In genomic region chr15:43666177-43666576, GRCh38 we compare ENCODE assay signal across 17 cellular contexts. TPM values are rescaled to one million over a fixed set of nuclear protein-coding genes. Genes with fewer than 3 reads are reported as not detected.
DNase-seq lines count a peak whose midpoint lies in the region; ATAC-seq, FAIRE-seq and TF ChIP-seq lines count a peak whose summit lies in the region.
"Not testable (repeated sequence)": the region's sequence is repeated elsewhere in the genome, so short reads cannot be mapped to it uniquely, and the experiment has no call there.
"Had no signal": no experiment of that assay in that cellular context is flagged by ENCODE, and none has a peak within 500 bp of the region (broad histone marks: within the 10 kb centered on the region; RNA-seq: fewer than 3 reads in every experiment).

No MANE protein-coding gene starts in this region.

- H3K4me3 Mint-ChIP-seq in astrocyte (ENCODE audit: unreplicated experiment): not testable (repeated sequence)

- not testable (repeated sequence) for H4K5ac ChIP-seq in IMR-90 (ENCODE audit: low read depth, low read length)

- H3K27me3 ChIP-seq in IMR-90 (ENCODE audit: control insufficient read depth, insufficient read depth, low read length); RWPE2 (ENCODE audit: insufficient read depth, poor library complexity, severe bottlenecking); astrocyte (ENCODE audit: insufficient read depth, low read length); endothelial cell of umbilical vein (ENCODE audit: control insufficient read depth in 2 of 2, insufficient read depth in 2 of 2, low read length in 2 of 2); keratinocyte (ENCODE audit: control insufficient read depth, extremely low read depth, insufficient read depth, low read length): not testable (repeated sequence)

- H3K9me1 ChIP-seq in IMR-90 (ENCODE audit: insufficient read depth, low read length); endothelial cell of umbilical vein (replicated peaks; ENCODE audit: control insufficient read depth, extremely low read depth, insufficient read depth, low read length); keratinocyte (ENCODE audit: control insufficient read depth, extremely low read depth, insufficient read depth, low read length): not testable (repeated sequence)

- not testable (repeated sequence) for H3K27ac Mint-ChIP-seq in astrocyte (ENCODE audit: unreplicated experiment)

- peak; percentile 67 for ATAC-seq in IMR-90 (ENCODE audit: low read depth)
- ATAC-seq in RWPE2 (ENCODE audit: low read depth): peak; percentile 79
- peak; percentile 55 for ATAC-seq in sciatic nerve

- in situ Hi-C loops in IMR-90 (cut with MboI; ENCODE audit: low sequenced_read_pairs): not testable (repeated sequence)

- H3K79me1 ChIP-seq in IMR-90 (ENCODE audit: low read depth in 1 of 2, low read length in 2 of 2): not testable (repeated sequence)

- not testable (repeated sequence) for H4K91ac ChIP-seq in IMR-90 (ENCODE audit: insufficient read depth, low read depth, low read length)

- H3K14ac ChIP-seq in IMR-90 (replicated peaks; ENCODE audit: low read depth, low read length): not testable (repeated sequence)

- H2BK20ac ChIP-seq in IMR-90 (ENCODE audit: low read depth, low read length): not testable (repeated sequence)

- no CpG with 5 or more reads among the region's 1 CpG for WGBS in IMR-90 (ENCODE audit: extremely low coverage in 2 of 2, insufficient read length in 1 of 2), 2 experiments

- POLR2A ChIA-PET in IMR-90 (lab: Charles Lee; ENCODE audit: unreplicated experiment); endothelial cell of umbilical vein (lab: Charles Lee): not testable (repeated sequence)

- not testable (repeated sequence) for BruUV-seq in IMR-90 (replicated peaks; lab: Mats Ljungman, UMichigan); endothelial cell of umbilical vein (replicated peaks; lab: Mats Ljungman, UMichigan)

- H2BK120ac ChIP-seq in IMR-90 (ENCODE audit: low read depth, low read length): not testable (repeated sequence)

- H3K36me3 Mint-ChIP-seq in astrocyte (ENCODE audit: low read depth, unreplicated experiment): not testable (repeated sequence)

- H3K36me3 ChIP-seq in IMR-90 (ENCODE audit: control insufficient read depth, insufficient read depth, low read length); RWPE2 (ENCODE audit: low read depth); astrocyte (ENCODE audit: insufficient read depth, low read length); endothelial cell of umbilical vein (ENCODE audit: control insufficient read depth in 2 of 2, extremely low read depth in 1 of 2, insufficient read depth in 2 of 2, low read length in 2 of 2); keratinocyte (ENCODE audit: control insufficient read depth in 2 of 2, extremely low read depth in 1 of 2, insufficient read depth in 2 of 2, low read length in 2 of 2): not testable (repeated sequence)

- H4K20me1 ChIP-seq in IMR-90 (ENCODE audit: insufficient read depth, low read length); astrocyte (ENCODE audit: insufficient read depth, low read length); endothelial cell of umbilical vein (replicated peaks; ENCODE audit: control insufficient read depth, extremely low read depth, insufficient read depth, low read length); keratinocyte (ENCODE audit: control insufficient read depth, extremely low read depth, insufficient read depth, low read length): not testable (repeated sequence)

- H3K56ac ChIP-seq in IMR-90 (ENCODE audit: extremely low read depth, insufficient read depth, low read length): not testable (repeated sequence)

- H2AK9ac ChIP-seq in IMR-90 (replicated peaks; ENCODE audit: low read depth, low read length, poor library complexity): not testable (repeated sequence)

- not testable (repeated sequence) for H3K4ac ChIP-seq in IMR-90 (ENCODE audit: low read depth, low read length)

- H3K4me2 ChIP-seq in IMR-90 (ENCODE audit: low read depth, low read length); astrocyte (ENCODE audit: low read length); endothelial cell of umbilical vein (ENCODE audit: insufficient read depth, low read length); keratinocyte (ENCODE audit: control insufficient read depth, extremely low read depth, insufficient read depth, low read depth, low read length): not testable (repeated sequence)

- not testable (repeated sequence) for H3K27me3 Mint-ChIP-seq in astrocyte (ENCODE audit: low read depth, unreplicated experiment)

- intact Hi-C loops in IMR-90 (cut with micrococcal nuclease); endothelial cell of umbilical vein (cut with micrococcal nuclease); sciatic nerve (cut with DNase I): not testable (repeated sequence)

- H3K4me3 ChIP-seq in IMR-90 (ENCODE audit: insufficient read depth, low read depth, low read length); RWPE2 (ENCODE audit: severe bottlenecking); astrocyte (ENCODE audit: insufficient read depth, low read depth, low read length); endothelial cell of umbilical vein (replicated peaks in 1 of 3; ENCODE audit: insufficient read depth in 1 of 3, low read depth in 1 of 3, low read length in 3 of 3); keratinocyte (ENCODE audit: control insufficient read depth in 2 of 3, extremely low read depth in 1 of 3, insufficient read depth in 2 of 3, low read depth in 1 of 3, low read length in 3 of 3): not testable (repeated sequence)

- TF ChIP-seq POLR2A in IMR-90 (IDR thresholded peaks at IDR 0.05; ENCODE audit: low read depth, low read length); endothelial cell of umbilical vein (IDR thresholded peaks at IDR 0.05; ENCODE audit: low read depth, low read length): not testable (repeated sequence)

- not testable (repeated sequence) for H3K18ac ChIP-seq in IMR-90 (ENCODE audit: low read depth, low read length)

- H4K8ac ChIP-seq in IMR-90 (ENCODE audit: low read depth in 2 of 2, low read length in 2 of 2): not testable (repeated sequence)

- H3K4me1 ChIP-seq in IMR-90 (ENCODE audit: control insufficient read depth, insufficient read depth, low read length); RWPE2 (ENCODE audit: insufficient read depth, poor library complexity, severe bottlenecking); astrocyte (ENCODE audit: insufficient read depth, low read length); endothelial cell of umbilical vein (ENCODE audit: control insufficient read depth, extremely low read depth, insufficient read depth, low read length); keratinocyte (ENCODE audit: control insufficient read depth, extremely low read depth, insufficient read depth, low read length): not testable (repeated sequence)

- H2BK15ac ChIP-seq in IMR-90 (ENCODE audit: low read depth, low read length): not testable (repeated sequence)

- not testable (repeated sequence) for H3K4me1 Mint-ChIP-seq in astrocyte (ENCODE audit: low read depth, unreplicated experiment)

- not testable (repeated sequence) for TF ChIP-seq CTCF in IMR-90 (conservative IDR thresholded peaks at IDR 0.05; ENCODE audit: low read depth, low read length); RWPE2 (IDR thresholded peaks at IDR 0.05; ENCODE audit: poor library complexity, severe bottlenecking); astrocyte (IDR thresholded peaks at IDR 0.05; ENCODE audit: insufficient read depth, low read depth, low read length); endothelial cell of umbilical vein (IDR thresholded peaks at IDR 0.05; ENCODE audit: extremely low read depth in 1 of 2, insufficient read depth in 1 of 2, low read depth in 1 of 2, low read length in 2 of 2); keratinocyte (optimal IDR thresholded peaks at IDR 0.05 in 1 of 3, IDR thresholded peaks at IDR 0.05 in 1 of 3, conservative IDR thresholded peaks at IDR 0.05 in 1 of 3; ENCODE audit: extremely low read depth in 1 of 3, insufficient read depth in 2 of 3, low read length in 3 of 3)

- not testable (repeated sequence) for H2BK5ac ChIP-seq in IMR-90 (ENCODE audit: low read depth, low read length, poor library complexity, severe bottlenecking)

- not testable (repeated sequence) for H2AK5ac ChIP-seq in IMR-90 (ENCODE audit: low read depth, low read length)

- not testable (repeated sequence) for H3K9ac ChIP-seq in IMR-90 (ENCODE audit: low read depth, low read length); astrocyte (ENCODE audit: low read length); endothelial cell of umbilical vein (replicated peaks; ENCODE audit: extremely low read depth, insufficient read depth, low read length); keratinocyte (ENCODE audit: control insufficient read depth, extremely low read depth, insufficient read depth, low read length)

- H2AFZ ChIP-seq in IMR-90 (replicated peaks; ENCODE audit: low read length, poor library complexity); astrocyte (ENCODE audit: low read depth, low read length); endothelial cell of umbilical vein (ENCODE audit: low read depth, low read length); keratinocyte (ENCODE audit: control insufficient read depth, low read length): not testable (repeated sequence)

- FAIRE-seq in astrocyte (lab: Jason Lieb, UNC) (peak; percentile 45), endothelial cell of umbilical vein (lab: Jason Lieb, UNC) (peak; percentile 24), keratinocyte (lab: Jason Lieb, UNC) (peak; percentile 84)

- not testable (repeated sequence) for H3K9me3 ChIP-seq in IMR-90 (ENCODE audit: control insufficient read depth, insufficient read depth, low read length); RWPE2 (ENCODE audit: severe bottlenecking); astrocyte (ENCODE audit: insufficient read depth, low read depth, low read length); endothelial cell of umbilical vein (replicated peaks; ENCODE audit: control insufficient read depth, insufficient read depth, low read length); keratinocyte (ENCODE audit: control insufficient read depth, low read depth, low read length)

- dilution Hi-C loops in IMR-90 (cut with HindIII; ENCODE audit: low sequenced_read_pairs, unreplicated experiment); endothelial cell of umbilical vein (cut with MboI; ENCODE audit: extremely low pct_ligation_motif_present, low sequenced_read_pairs); keratinocyte (cut with MboI; ENCODE audit: extremely low pct_ligation_motif_present, low sequenced_read_pairs): not testable (repeated sequence)

- not testable (repeated sequence) for DNase-seq in IMR-90; RWPE2 (ENCODE audit: low spot score); astrocyte (ENCODE audit: low read depth); endothelial cell of umbilical vein (ENCODE audit: low read depth, low spot score); keratinocyte (ENCODE audit: low read depth, low spot score); sciatic nerve (ENCODE audit: low spot score)

- not testable (repeated sequence) for H3K9me3 Mint-ChIP-seq in astrocyte (ENCODE audit: unreplicated experiment)

- CTCF ChIA-PET in IMR-90 (lab: Yijun Ruan, JAX); endothelial cell of umbilical vein (lab: Charles Lee): not testable (repeated sequence)

- TF ChIP-seq RAD21 in IMR-90 (IDR thresholded peaks at IDR 0.05; ENCODE audit: low read length): not testable (repeated sequence)

- not testable (repeated sequence) for H3K27ac ChIP-seq in IMR-90 (ENCODE audit: insufficient read depth, low read length); RWPE2 (ENCODE audit: poor library complexity, severe bottlenecking); astrocyte (ENCODE audit: low read depth, low read length); endothelial cell of umbilical vein (ENCODE audit: insufficient read depth, low read depth, low read length); keratinocyte (ENCODE audit: control insufficient read depth, insufficient read depth, low read length)

- not testable (repeated sequence) for H3K23ac ChIP-seq in IMR-90 (ENCODE audit: low read depth, low read length)

- H3K79me2 ChIP-seq in astrocyte (ENCODE audit: insufficient read depth, low read length); endothelial cell of umbilical vein (ENCODE audit: control insufficient read depth, insufficient read depth, low read length); keratinocyte (ENCODE audit: control insufficient read depth, insufficient read depth, low read length): not testable (repeated sequence)

RNA-seq across cellular contexts. Expression of gene CATSPER2, which starts 17.5 kb away (rescaled TPM):
- total RNA-seq in IMR-90 (2012; rRNA removed) (0.28 and 11.3 TPM in 2 replicates), astrocyte (2.0 and 3.3 TPM in 2 replicates), endothelial cell of umbilical vein (3.8 and 6.1 TPM in 2 replicates), sciatic nerve (12.5 TPM)
- polyA plus RNA-seq in IMR-90 (2012; rRNA removed) (0.41 and 0.85 TPM in 2 replicates), endothelial cell of umbilical vein (1.4 and 1.9 TPM in 2 replicates), keratinocyte (1.7 to 4.2 TPM (median 3.5 TPM) in 3 replicates)
- 0.12 TPM in 1 of 2 replicates, not detected in the other for polyA plus RNA-seq in IMR-90 (2012; cell fraction: cytosol; rRNA removed)
- polyA plus RNA-seq in IMR-90 (2012; cell fraction: nucleus; rRNA removed; ENCODE audit: low replicate concordance): 2.3 and 2.5 TPM in 2 replicates
- 0.66 and 1.1 TPM in 2 replicates for polyA plus RNA-seq in endothelial cell of umbilical vein (2011; cell fraction: cytosol; rRNA removed)
- 11.6 TPM in 2 replicates for polyA plus RNA-seq in endothelial cell of umbilical vein (2011; cell fraction: nucleus; rRNA removed)
- polyA plus RNA-seq in endothelial cell of umbilical vein (2012): 1.1 and 3.8 TPM in 2 replicates
- polyA minus RNA-seq in endothelial cell of umbilical vein (3.1 and 5.4 TPM in 2 replicates), keratinocyte (2.4 to 3.6 TPM in 2 of 3 replicates, not detected in the other)
- polyA minus RNA-seq in endothelial cell of umbilical vein (2011; cell fraction: cytosol; rRNA and poly(A)+ RNA removed): 1.7 TPM
- 4.3 and 4.8 TPM in 2 replicates for polyA minus RNA-seq in endothelial cell of umbilical vein (2011; cell fraction: nucleus; rRNA and poly(A)+ RNA removed)
- polyA plus RNA-seq in keratinocyte (2011; ENCODE audit: low read depth): 2.7 TPM
- polyA plus RNA-seq in keratinocyte (2011; cell fraction: cytosol; rRNA removed): 0.44 and 1.0 TPM in 2 replicates
- 8.2 and 8.6 TPM in 2 replicates for polyA plus RNA-seq in keratinocyte (2011; cell fraction: nucleus; rRNA removed)
- polyA plus RNA-seq in keratinocyte (2012; ENCODE audit: low replicate concordance): 1.7 and 2.3 TPM in 2 replicates
- polyA minus RNA-seq in keratinocyte (2011; cell fraction: cytosol; rRNA and poly(A)+ RNA removed): not detected
- 3.0 and 5.7 TPM in 2 replicates for polyA minus RNA-seq in keratinocyte (2011; cell fraction: nucleus; rRNA and poly(A)+ RNA removed)
- polyA plus RNA-seq: CD14-positive monocyte had no signal

RNA-seq across cellular contexts. Expression of gene CKMT1A, which starts 27.5 kb away (rescaled TPM):
- total RNA-seq in IMR-90 (2012; rRNA removed) (not detected in 2 replicates), astrocyte (1.2 TPM in 2 replicates), endothelial cell of umbilical vein (not detected in 2 replicates), sciatic nerve (0.36 TPM)
- polyA plus RNA-seq in IMR-90 (2012; rRNA removed) (not detected in 2 replicates), endothelial cell of umbilical vein (not detected in 2 replicates), keratinocyte (47.4 to 70.1 TPM (median 60.0 TPM) in 3 replicates)
- polyA plus RNA-seq in IMR-90 (2012; cell fraction: cytosol; rRNA removed): not detected in 2 replicates
- not detected in 2 replicates for polyA plus RNA-seq in IMR-90 (2012; cell fraction: nucleus; rRNA removed; ENCODE audit: low replicate concordance)
- polyA plus RNA-seq in endothelial cell of umbilical vein (2011; cell fraction: cytosol; rRNA removed): not detected in 2 replicates
- not detected in 2 replicates for polyA plus RNA-seq in endothelial cell of umbilical vein (2011; cell fraction: nucleus; rRNA removed)
- polyA plus RNA-seq in endothelial cell of umbilical vein (2012): not detected in 2 replicates
- polyA minus RNA-seq in endothelial cell of umbilical vein (0.79 TPM in 1 of 2 replicates, not detected in the other), keratinocyte (78.6 to 120 TPM (median 109 TPM) in 3 replicates)
- polyA minus RNA-seq in endothelial cell of umbilical vein (2011; cell fraction: cytosol; rRNA and poly(A)+ RNA removed): not detected
- not detected in 2 replicates for polyA minus RNA-seq in endothelial cell of umbilical vein (2011; cell fraction: nucleus; rRNA and poly(A)+ RNA removed)
- polyA plus RNA-seq in keratinocyte (2011; ENCODE audit: low read depth): 32.1 TPM
- 52.6 and 55.7 TPM in 2 replicates for polyA plus RNA-seq in keratinocyte (2011; cell fraction: cytosol; rRNA removed)
- 90.0 and 118 TPM in 2 replicates for polyA plus RNA-seq in keratinocyte (2011; cell fraction: nucleus; rRNA removed)
- polyA plus RNA-seq in keratinocyte (2012; ENCODE audit: low replicate concordance): 33.9 and 45.7 TPM in 2 replicates
- 47.6 TPM for polyA minus RNA-seq in keratinocyte (2011; cell fraction: cytosol; rRNA and poly(A)+ RNA removed)
- polyA minus RNA-seq in keratinocyte (2011; cell fraction: nucleus; rRNA and poly(A)+ RNA removed): 17.3 and 54.5 TPM in 2 replicates
- total RNA-seq: A172; B cell; CD4-positive, alpha-beta memory T cell; CD4-positive, alpha-beta T cell; CD4-positive, CD25-positive, alpha-beta regulatory T cell; CD8-positive, alpha-beta memory T cell; CD8-positive, alpha-beta T cell had no signal
- polyA plus RNA-seq: AG04450; CD14-positive monocyte; CD4-positive, alpha-beta memory T cell; CD4-positive, CD25-positive, alpha-beta regulatory T cell; CD8-positive, alpha-beta memory T cell had no signal

RNA-seq across cellular contexts. Expression of gene STRC, which starts 47.6 kb away (rescaled TPM):
- total RNA-seq in IMR-90 (2012; rRNA removed): not detected in 2 replicates
- polyA plus RNA-seq in IMR-90 (2012; rRNA removed): 0.20 TPM in 1 of 2 replicates, not detected in the other
- polyA plus RNA-seq in IMR-90 (2012; cell fraction: cytosol; rRNA removed): not detected in 2 replicates
- 0.25 and 0.45 TPM in 2 replicates for polyA plus RNA-seq in IMR-90 (2012; cell fraction: nucleus; rRNA removed; ENCODE audit: low replicate concordance)
- total RNA-seq in astrocyte: 0.25 and 0.29 TPM in 2 replicates
- total RNA-seq in endothelial cell of umbilical vein: 0.14 TPM in 1 of 2 replicates, not detected in the other
- 0.10 and 0.25 TPM in 2 replicates for polyA plus RNA-seq in endothelial cell of umbilical vein
- polyA plus RNA-seq in endothelial cell of umbilical vein (2011; cell fraction: cytosol; rRNA removed): not detected in 2 replicates
- 1.3 and 1.6 TPM in 2 replicates for polyA plus RNA-seq in endothelial cell of umbilical vein (2011; cell fraction: nucleus; rRNA removed)
- not detected in 2 replicates for polyA plus RNA-seq in endothelial cell of umbilical vein (2012)
- polyA minus RNA-seq in endothelial cell of umbilical vein: 0.28 and 1.5 TPM in 2 replicates
- not detected for polyA minus RNA-seq in endothelial cell of umbilical vein (2011; cell fraction: cytosol; rRNA and poly(A)+ RNA removed)
- polyA minus RNA-seq in endothelial cell of umbilical vein (2011; cell fraction: nucleus; rRNA and poly(A)+ RNA removed): 0.34 TPM in 1 of 2 replicates, not detected in the other
- polyA plus RNA-seq in keratinocyte: 0.12 to 0.31 TPM (median 0.12 TPM) in 3 replicates
- polyA plus RNA-seq in keratinocyte (2011; ENCODE audit: low read depth): 2.8 TPM
- 0.04 and 0.06 TPM in 2 replicates for polyA plus RNA-seq in keratinocyte (2011; cell fraction: cytosol; rRNA removed)
- 2.2 and 4.2 TPM in 2 replicates for polyA plus RNA-seq in keratinocyte (2011; cell fraction: nucleus; rRNA removed)
- polyA plus RNA-seq in keratinocyte (2012; ENCODE audit: low replicate concordance): 0.06 and 2.1 TPM in 2 replicates
- 2.4 TPM in 1 of 3 replicates, not detected in the others for polyA minus RNA-seq in keratinocyte
- not detected for polyA minus RNA-seq in keratinocyte (2011; cell fraction: cytosol; rRNA and poly(A)+ RNA removed)
- 0.63 and 2.6 TPM in 2 replicates for polyA minus RNA-seq in keratinocyte (2011; cell fraction: nucleus; rRNA and poly(A)+ RNA removed)
- 0.89 TPM for total RNA-seq in sciatic nerve
- total RNA-seq: A172, Daoy had no signal
- polyA plus RNA-seq: AG04450; BJ; CD14-positive monocyte; CD4-positive, alpha-beta memory T cell; CD4-positive, CD25-positive, alpha-beta regulatory T cell; CD8-positive, alpha-beta memory T cell had no signal
